1 cellular context compared by ENCODE assay signal in genomic region chr10:7364474-7364873, GRCh38.
TF ChIP-seq lines count a peak whose summit lies in the region.

No MANE protein-coding gene starts in this region.

TF ChIP-seq in WTC11, 78 proteins besides CTCF, POLR2A, EP300 and RAD21 (continued from another document):
- TF ChIP-seq ZNF512 (CRISPR knock-in tag; IDR thresholded peaks at IDR 0.05; ENCODE audit: borderline replicate concordance) (no peak), AFF4 (CRISPR knock-in tag; IDR thresholded peaks at IDR 0.05; ENCODE audit: borderline replicate concordance) (no peak), TEAD1 (CRISPR knock-in tag; IDR thresholded peaks at IDR 0.05) (no peak), PREB (CRISPR knock-in tag; IDR thresholded peaks at IDR 0.05; ENCODE audit: borderline replicate concordance) (no peak), PRDM15 (CRISPR knock-in tag; IDR thresholded peaks at IDR 0.05) (no peak), GRHL2 (CRISPR knock-in tag; IDR thresholded peaks at IDR 0.05; ENCODE audit: insufficient replicate concordance, severe bottlenecking) (no peak), NFATC4 (CRISPR knock-in tag; IDR thresholded peaks at IDR 0.05) (no peak), GTF2I (CRISPR knock-in tag; conservative IDR thresholded peaks at IDR 0.05) (no peak), E2F1 (CRISPR knock-in tag; IDR thresholded peaks at IDR 0.05) (no peak), AR (CRISPR knock-in tag; IDR thresholded peaks at IDR 0.05) (no peak), E2F4 (CRISPR knock-in tag; IDR thresholded peaks at IDR 0.05; ENCODE audit: borderline replicate concordance, low read depth) (no peak), ERG (CRISPR knock-in tag; IDR thresholded peaks at IDR 0.05) (no peak)
